In genomic region chr18:62728254-62728653, GRCh38 we compare ENCODE assay signal across 5 cellular contexts.
"Had no signal": no experiment of that assay in that cellular context is flagged by ENCODE, and none has a peak within 500 bp of the region (broad histone marks: within the 10 kb centered on the region; RNA-seq: fewer than 3 reads in every experiment).

No MANE protein-coding gene starts in this region.

- H3K4me2 ChIP-seq: GM23338 had no signal

- DNase-seq: H9, HCEC 1CT, IMR-90 had no signal

- H3K4me3 Mint-ChIP-seq: GM23338, H9 had no signal

- ATAC-seq: GM23338, K562 had no signal

- H3K4me3 ChIP-seq: GM23338, K562 had no signal
